In genomic region chr6:89372506-89372901, GRCh38 we compare ENCODE assay signal across 10 cellular contexts. TPM values are rescaled to one million over a fixed set of nuclear protein-coding genes. Genes with fewer than 3 reads are reported as not detected.
DNase-seq lines count a peak whose midpoint lies in the region; ATAC-seq and TF ChIP-seq lines count a peak whose summit lies in the region.
"Had no signal": no experiment of that assay in that cellular context is flagged by ENCODE, and none has a peak within 500 bp of the region (broad histone marks: within the 10 kb centered on the region; RNA-seq: fewer than 3 reads in every experiment).

No MANE protein-coding gene starts in this region.

- no peak for TF ChIP-seq CTCF in parathyroid adenoma (IDR thresholded peaks at IDR 0.05)
- no peak for TF ChIP-seq CTCF in Caco-2 (IDR thresholded peaks at IDR 0.05; ENCODE audit: insufficient read depth in 1 of 2, low read depth in 1 of 2, low read length in 1 of 2, severe bottlenecking in 1 of 2, unreplicated experiment in 1 of 2)

- H3K27me3 ChIP-seq in parathyroid adenoma (ENCODE audit: control insufficient read depth, insufficient read depth, low read length): no peaks in the 10 kb centered on the region
- no peaks in the 10 kb centered on the region for H3K27me3 ChIP-seq in Caco-2 (replicated peaks; ENCODE audit: control insufficient read depth, insufficient read depth, low read length)
- H3K27me3 ChIP-seq: body of pancreas had no signal

- H3K27ac ChIP-seq in parathyroid adenoma: no peak overlapping the region
- H3K27ac ChIP-seq: body of pancreas, HL-60 had no signal

- no peak overlapping the region for H3K9ac ChIP-seq in parathyroid adenoma

- no peak overlapping the region for H3K4me3 Mint-ChIP-seq in activated T-cell treated with anti-CD3 and anti-CD28 coated beads, Interleukin-2, amount 50 U/mL, for 24 hours
- H3K4me3 Mint-ChIP-seq in IgD-negative memory B cell (peak overlapping the region in 2 of 4 donors; percentile 25 to 48), Caco-2 (ENCODE audit: unreplicated experiment) (no peak overlapping the region)

- H3K9me3 ChIP-seq in parathyroid adenoma (ENCODE audit: control insufficient read depth, low read length): no peaks in the 10 kb centered on the region
- no peaks in the 10 kb centered on the region for H3K9me3 ChIP-seq in Caco-2
- H3K9me3 ChIP-seq: body of pancreas had no signal

- no peak for DNase-seq in activated T-cell treated with anti-CD3 and anti-CD28 coated beads, Interleukin-2, amount 50 U/mL, for 24 hours
- no peak for DNase-seq in activated T-cell treated with anti-CD3 and anti-CD28 coated beads, Interleukin-2, amount 50 U/mL, for 1 hour
- DNase-seq in HK-2 (ENCODE audit: unreplicated experiment): no peak
- no peak for DNase-seq in posterior vena cava (ENCODE audit: low spot score)
- DNase-seq in Caco-2: no peak

- CTCF ChIA-PET in Caco-2 (lab: Charles Lee): interaction anchor here (0.5 to 1.2 kb wide), 7 partner anchors 41 to 292 kb away, joined by 3 to 9 read pairs (median 3); partner anchors contain the start of gene PNRC1

- H3K36me3 Mint-ChIP-seq in activated T-cell treated with anti-CD3 and anti-CD28 coated beads, Interleukin-2, amount 50 U/mL, for 24 hours (ENCODE audit: low read depth): no peaks in the 10 kb centered on the region
- H3K36me3 Mint-ChIP-seq in IgD-negative memory B cell (no peaks in the 10 kb centered on the region), Caco-2 (ENCODE audit: insufficient read depth, unreplicated experiment) (no peaks in the 10 kb centered on the region)

- peak; percentile 55 for ATAC-seq in GM21737 (IDR thresholded peaks at IDR 0.05; ENCODE audit: unreplicated experiment)

- no peaks in the 10 kb centered on the region for H3K36me3 ChIP-seq in parathyroid adenoma (ENCODE audit: control insufficient read depth, insufficient read depth, low read length)
- H3K36me3 ChIP-seq in Caco-2 (ENCODE audit: control insufficient read depth, insufficient read depth, low read length): no peaks in the 10 kb centered on the region

- H3K9me3 Mint-ChIP-seq in activated T-cell treated with anti-CD3 and anti-CD28 coated beads, Interleukin-2, amount 50 U/mL, for 24 hours: no peaks in the 10 kb centered on the region
- H3K9me3 Mint-ChIP-seq in IgD-negative memory B cell (no peaks in the 10 kb centered on the region), Caco-2 (ENCODE audit: unreplicated experiment) (no peaks in the 10 kb centered on the region)

- H3K4me1 Mint-ChIP-seq in activated T-cell treated with anti-CD3 and anti-CD28 coated beads, Interleukin-2, amount 50 U/mL, for 24 hours (ENCODE audit: low read depth): peaks cover 25% of the 10 kb centered on the region
- H3K4me1 Mint-ChIP-seq in IgD-negative memory B cell: peaks cover 37 to 52% (median 44%) of the 10 kb centered on the region in 3 donors
- no peaks in the 10 kb centered on the region for H3K4me1 Mint-ChIP-seq in Caco-2 (ENCODE audit: low read depth, unreplicated experiment)

- POLR2A ChIA-PET in Caco-2 (lab: Charles Lee): no interaction called here

- H3K4me2 ChIP-seq in parathyroid adenoma (ENCODE audit: low read length): no peak overlapping the region

- H3K27me3 Mint-ChIP-seq in activated T-cell treated with anti-CD3 and anti-CD28 coated beads, Interleukin-2, amount 50 U/mL, for 24 hours: no peaks in the 10 kb centered on the region
- H3K27me3 Mint-ChIP-seq in IgD-negative memory B cell (no peaks in the 10 kb centered on the region), Caco-2 (ENCODE audit: insufficient read depth, unreplicated experiment) (no peaks in the 10 kb centered on the region)

- BruUV-seq in Caco-2 (replicated peaks; lab: Mats Ljungman, UMichigan): no TSS peak

- H3K79me2 ChIP-seq in parathyroid adenoma: no peaks in the 10 kb centered on the region

- intact Hi-C loops in posterior vena cava (cut with DNase I) (no loop called here), Caco-2 (cut with micrococcal nuclease; ENCODE audit: unreplicated experiment) (loop anchor here (1.0 to 2.0 kb wide), 2 partner anchors 226 to 238 kb away; no protein-coding TSS in a partner anchor)

- H3K4me3 ChIP-seq in parathyroid adenoma (ENCODE audit: low read depth, low read length) (no peak overlapping the region), Caco-2 (ENCODE audit: low read depth, low read length) (no peak overlapping the region)
- H3K4me3 ChIP-seq: body of pancreas had no signal

- H3K4me1 ChIP-seq in parathyroid adenoma (peaks cover 6% of the 10 kb centered on the region), Caco-2 (no peaks in the 10 kb centered on the region)

- peak overlapping the region; percentile 44 for H3K27ac Mint-ChIP-seq in activated T-cell treated with anti-CD3 and anti-CD28 coated beads, Interleukin-2, amount 50 U/mL, for 24 hours
- peak overlapping the region; percentile 50 to 71 (median 66) for H3K27ac Mint-ChIP-seq in IgD-negative memory B cell
- no peak overlapping the region for H3K27ac Mint-ChIP-seq in Caco-2 (ENCODE audit: unreplicated experiment)

- H2AFZ ChIP-seq in parathyroid adenoma: peak overlapping the region; percentile 69

RNA-seq across cellular contexts. Expression of gene UBE2J1, which starts 20.0 kb away (rescaled TPM):
- 193 TPM for polyA plus RNA-seq in IgD-negative memory B cell
- total RNA-seq in posterior vena cava (10 to 100 TPM; 39.8 to 43.8 TPM), Caco-2 (2022) (23.1 and 23.5 TPM in 2 replicates)

RNA-seq across cellular contexts. Expression of gene RRAGD, which starts 39.6 kb away (rescaled TPM):
- polyA plus RNA-seq in IgD-negative memory B cell: 1.0 TPM
- total RNA-seq in posterior vena cava: 10 to 100 TPM; 21.7 to 31.3 TPM
- 5.9 and 8.0 TPM in 2 replicates for total RNA-seq in Caco-2 (2022)

RNA-seq across cellular contexts. Expression of gene GABRR2, which starts 57.4 kb away (rescaled TPM):
- 0.13 TPM for polyA plus RNA-seq in IgD-negative memory B cell
- total RNA-seq in posterior vena cava: 1 to 10 TPM in 1 of 2 donors, under 1 TPM in 1; 0.93 to 1.7 TPM
- 0.29 TPM in 1 of 2 replicates, not detected in the other for total RNA-seq in Caco-2 (2022)
